ENCODE assay signal across 12 cellular contexts in the genomic region with DNA sequence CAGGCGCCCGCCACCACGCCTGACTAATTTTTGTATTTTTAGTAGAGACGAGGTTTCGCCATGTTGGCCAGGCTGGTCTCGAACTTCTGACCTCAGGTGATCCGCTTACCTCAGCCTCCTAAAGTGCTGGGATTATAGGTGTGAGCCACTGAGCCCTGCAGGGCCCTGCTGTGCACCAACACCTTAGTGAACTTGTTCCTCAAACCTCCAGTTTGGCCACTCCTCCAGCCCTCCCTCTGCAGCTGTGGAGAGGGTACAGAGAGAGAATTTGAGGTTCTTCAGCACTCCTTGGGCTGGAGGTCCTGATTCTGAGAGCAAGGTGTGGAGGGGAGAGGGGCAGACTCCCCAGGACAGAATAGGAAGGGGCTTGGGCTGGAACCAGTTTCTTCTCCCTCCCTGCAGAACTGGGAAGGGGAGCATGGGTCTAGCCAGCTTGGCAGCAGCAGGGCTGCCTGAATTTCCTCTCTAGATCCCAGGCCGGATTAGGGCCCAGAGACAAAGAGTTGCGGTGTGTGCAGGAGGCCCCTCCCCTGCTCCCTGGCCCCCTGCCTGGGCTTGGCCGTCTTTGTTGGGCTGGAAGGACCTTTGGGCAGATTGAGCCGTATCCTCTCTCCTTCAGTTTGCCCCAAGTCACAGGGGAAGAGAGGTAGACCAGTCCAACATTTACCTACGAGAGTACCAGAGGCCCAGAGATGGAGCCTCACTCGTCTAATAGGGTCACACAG. TPM values are rescaled to one million over a fixed set of nuclear protein-coding genes. Genes with fewer than 3 reads are reported as not detected.
DNase-seq lines count a peak whose midpoint lies in the region; ATAC-seq, FAIRE-seq and TF ChIP-seq lines count a peak whose summit lies in the region.
"Had no signal": no experiment of that assay in that cellular context is flagged by ENCODE, and none has a peak within 500 bp of the region (broad histone marks: within the 10 kb centered on the region; RNA-seq: fewer than 3 reads in every experiment).

No MANE protein-coding gene starts in this region.

- H3K36me3 ChIP-seq in heart right ventricle, result peaks cover 0 to 13% (median 2%) of the 10 kb centered on the region in 9 donors
- H3K36me3 ChIP-seq in MG63, result peaks cover 9% of the 10 kb centered on the region
- H3K36me3 ChIP-seq: SJCRH30 had no signal

- no peaks in the 10 kb centered on the region for H3K9me3 ChIP-seq in heart right ventricle
- H3K9me3 ChIP-seq in MG63, result no peaks in the 10 kb centered on the region
- H3K9me3 ChIP-seq: SJCRH30 had no signal

- H3K4me1 Mint-ChIP-seq in activated T-helper 2 cell treated with anti-CD3 and anti-CD28 coated beads, Interferon-gamma antibody, Interleukin-2, Interleukin-4, amounts not matched to agents 10 μg/mL and 5 μg/mL and 100 μg/mL, durations not matched to agents 14 hours and 24 hours and 36 hours (ENCODE audit: low read depth), result peaks cover 25% of the 10 kb centered on the region

- H3K4me1 ChIP-seq in heart right ventricle, result peaks cover 15 to 63% (median 37%) of the 10 kb centered on the region in 9 donors
- H3K4me1 ChIP-seq: SJCRH30 had no signal

- H3K27me3 Mint-ChIP-seq in activated T-helper 2 cell treated with anti-CD3 and anti-CD28 coated beads, Interferon-gamma antibody, Interleukin-2, Interleukin-4, amounts not matched to agents 10 μg/mL and 5 μg/mL and 100 μg/mL, durations not matched to agents 14 hours and 24 hours and 36 hours (ENCODE audit: low read depth), result peaks cover 23% of the 10 kb centered on the region

- WGBS in heart right ventricle, 2 donors, result 79% methylated on average over 13 of the region's 13 CpGs

- intact Hi-C loops in heart right ventricle (cut with DNase I), result loop anchor here in 4 of 10 donors (2.0 to 5.0 kb wide), 4 partner anchors 19 to 78 kb away; a partner anchor contains a TSS
- intact Hi-C loops in Right ventricle myocardium inferior (cut with DNase I), result loop anchor here (2.0 kb wide), 1 partner anchor 77 kb away; no protein-coding TSS in a partner anchor
- intact Hi-C loops in activated T-helper 2 cell treated with anti-CD3 and anti-CD28 coated beads, Interferon-gamma antibody, Interleukin-2, Interleukin-4, amounts not matched to agents 10 μg/mL and 5 μg/mL and 100 μg/mL, durations not matched to agents 14 hours and 24 hours and 36 hours (cut with micrococcal nuclease), result loop anchor here (5.0 kb wide), 2 partner anchors 202 to 1353 kb away; a partner anchor contains a TSS

- DNase-seq in heart right ventricle, result peak; percentile 50 to 59
- DNase-seq in Right ventricle myocardium inferior (ENCODE audit: missing footprints), result no peak
- DNase-seq in activated T-helper 2 cell treated with anti-CD3 and anti-CD28 coated beads, Interferon-gamma antibody, Interleukin-2, Interleukin-4, amounts not matched to agents 10 μg/mL and 5 μg/mL and 100 μg/mL, durations not matched to agents 14 hours and 24 hours and 36 hours (ENCODE audit: low spot score), result no peak
- peak; percentile 30 for DNase-seq in midbrain (lab: John Stamatoyannopoulos, UW)
- no peak for DNase-seq in SK-N-DZ (ENCODE audit: low spot score)
- no peak for DNase-seq in MG63
- no peak for DNase-seq in inferior parietal cortex (ENCODE audit: extremely low spot score)
- DNase-seq in H54 (ENCODE audit: insufficient read length, low spot score), result no peak
- DNase-seq: islet precursor cell; SJCRH30; stimulated activated CD4-positive, alpha-beta T cell treated with anti-CD3 and anti-CD28 coated beads, Interleukin-1b, Interleukin-23, amount 100 ng/mL, for 48 hours had no signal

- no peak for TF ChIP-seq CTCF in heart right ventricle (IDR thresholded peaks at IDR 0.05)

- H3K27me3 ChIP-seq in heart right ventricle (peaks cover 0 to 31% (median 26%) of the 10 kb centered on the region in 7 donors), MG63 (0 out of 2 replicates have a peak, but pooled peaks cover 3% of the 10 kb centered on the region)

- peak overlapping the region; percentile 55 for H3K4me3 Mint-ChIP-seq in activated T-helper 2 cell treated with anti-CD3 and anti-CD28 coated beads, Interferon-gamma antibody, Interleukin-2, Interleukin-4, amounts not matched to agents 10 μg/mL and 5 μg/mL and 100 μg/mL, durations not matched to agents 14 hours and 24 hours and 36 hours (ENCODE audit: low read depth)

- H3K9me3 Mint-ChIP-seq in activated T-helper 2 cell treated with anti-CD3 and anti-CD28 coated beads, Interferon-gamma antibody, Interleukin-2, Interleukin-4, amounts not matched to agents 10 μg/mL and 5 μg/mL and 100 μg/mL, durations not matched to agents 14 hours and 24 hours and 36 hours, result no peaks in the 10 kb centered on the region

- H3K27ac Mint-ChIP-seq in activated T-helper 2 cell treated with anti-CD3 and anti-CD28 coated beads, Interferon-gamma antibody, Interleukin-2, Interleukin-4, amounts not matched to agents 10 μg/mL and 5 μg/mL and 100 μg/mL, durations not matched to agents 14 hours and 24 hours and 36 hours, result no peak overlapping the region

- no peak overlapping the region for H3K4me3 ChIP-seq in heart right ventricle
- no peak overlapping the region for H3K4me3 ChIP-seq in MG63
- H3K4me3 ChIP-seq: SJCRH30 had no signal

- FAIRE-seq in H54 (lab: Jason Lieb, UNC), result no peak

- no peak for TF ChIP-seq POLR2A in H54 (IDR thresholded peaks at IDR 0.05; ENCODE audit: low read depth, low read length)

- ATAC-seq in heart right ventricle (no peak), Right ventricle myocardium inferior (no peak)

- H3K36me3 Mint-ChIP-seq in activated T-helper 2 cell treated with anti-CD3 and anti-CD28 coated beads, Interferon-gamma antibody, Interleukin-2, Interleukin-4, amounts not matched to agents 10 μg/mL and 5 μg/mL and 100 μg/mL, durations not matched to agents 14 hours and 24 hours and 36 hours (ENCODE audit: low read depth), result peaks cover 15% of the 10 kb centered on the region

- H3K27ac ChIP-seq in heart right ventricle, result peak overlapping the region in 6 of 10 donors; percentile 60 to 93 (median 91)
- H3K27ac ChIP-seq: SJCRH30 had no signal

RNA-seq across cellular contexts. Expression of a gene that starts 2.3 kb away (rescaled TPM):
- total RNA-seq in heart right ventricle (10 to 100 TPM; 10.8 to 17.8 (median 13.6) TPM), Right ventricle myocardium inferior (10.4 TPM)
- polyA plus RNA-seq in heart right ventricle, result 10 to 100 TPM; 20.1 to 25.4 TPM
- 30.8 and 38.5 TPM in 2 replicates for total RNA-seq in activated T-helper 2 cell treated with anti-CD3 and anti-CD28 coated beads, Interferon-gamma antibody, Interleukin-2, Interleukin-4, amounts not matched to agents 10 μg/mL and 5 μg/mL and 100 μg/mL, durations not matched to agents 14 hours and 24 hours and 36 hours
- polyA plus RNA-seq in SK-N-DZ (2014; cell fraction: cytosol; rRNA removed), result 33.2 and 39.2 TPM in 2 replicates
- 49.6 and 62.6 TPM in 2 replicates for polyA plus RNA-seq in SK-N-DZ (2014; cell fraction: nucleus; rRNA removed)
- 20.5 and 31.6 TPM in 2 replicates for total RNA-seq in MG63 (2014; rRNA removed; shearing (Covaris generic); ENCODE audit: low replicate concordance)

RNA-seq across cellular contexts. Expression of a gene that starts 2.5 kb away (rescaled TPM):
- total RNA-seq in heart right ventricle, result under 1 TPM in 1 of 10 donors, not detected in 9; 0.42 TPM
- polyA plus RNA-seq in heart right ventricle, result under 1 TPM in 1 of 2 donors, not detected in 1; 0.23 TPM
- total RNA-seq in Right ventricle myocardium inferior, result not detected
- total RNA-seq in activated T-helper 2 cell treated with anti-CD3 and anti-CD28 coated beads, Interferon-gamma antibody, Interleukin-2, Interleukin-4, amounts not matched to agents 10 μg/mL and 5 μg/mL and 100 μg/mL, durations not matched to agents 14 hours and 24 hours and 36 hours, result 0.07 and 0.30 TPM in 2 replicates
- 5.8 and 11.4 TPM in 2 replicates for polyA plus RNA-seq in SK-N-DZ (2014; cell fraction: cytosol; rRNA removed)
- 10.6 and 13.5 TPM in 2 replicates for polyA plus RNA-seq in SK-N-DZ (2014; cell fraction: nucleus; rRNA removed)
- not detected in 2 replicates for total RNA-seq in MG63 (2014; rRNA removed; shearing (Covaris generic); ENCODE audit: low replicate concordance)
- total RNA-seq: fibroblast of lung had no signal
- polyA plus RNA-seq: fibroblast of lung had no signal

RNA-seq across cellular contexts. Expression of a gene that starts 12.9 kb away (rescaled TPM):
- total RNA-seq in heart right ventricle (under 1 TPM in 3 of 10 donors, not detected in 7; 0.38 to 0.55 (median 0.39) TPM), Right ventricle myocardium inferior (not detected)
- polyA plus RNA-seq in heart right ventricle, result under 1 TPM; 0.22 to 0.59 TPM
- 1.4 and 1.7 TPM in 2 replicates for total RNA-seq in activated T-helper 2 cell treated with anti-CD3 and anti-CD28 coated beads, Interferon-gamma antibody, Interleukin-2, Interleukin-4, amounts not matched to agents 10 μg/mL and 5 μg/mL and 100 μg/mL, durations not matched to agents 14 hours and 24 hours and 36 hours
- not detected in 2 replicates for polyA plus RNA-seq in SK-N-DZ (2014; cell fraction: cytosol; rRNA removed)
- polyA plus RNA-seq in SK-N-DZ (2014; cell fraction: nucleus; rRNA removed), result 0.60 and 2.4 TPM in 2 replicates
- total RNA-seq in MG63 (2014; rRNA removed; shearing (Covaris generic); ENCODE audit: low replicate concordance), result 0.72 and 5.0 TPM in 2 replicates
- polyA plus RNA-seq: fibroblast of lung had no signal

RNA-seq across cellular contexts. Expression of a gene that starts 34.5 kb away (rescaled TPM):
- total RNA-seq in heart right ventricle (1 to 10 TPM; 4.4 to 8.0 (median 6.5) TPM), Right ventricle myocardium inferior (5.9 TPM)
- polyA plus RNA-seq in heart right ventricle, result 1 to 10 TPM; 2.6 to 3.1 TPM
- total RNA-seq in activated T-helper 2 cell treated with anti-CD3 and anti-CD28 coated beads, Interferon-gamma antibody, Interleukin-2, Interleukin-4, amounts not matched to agents 10 μg/mL and 5 μg/mL and 100 μg/mL, durations not matched to agents 14 hours and 24 hours and 36 hours, result 0.46 and 0.66 TPM in 2 replicates
- 32.5 and 34.1 TPM in 2 replicates for polyA plus RNA-seq in SK-N-DZ (2014; cell fraction: cytosol; rRNA removed)
- polyA plus RNA-seq in SK-N-DZ (2014; cell fraction: nucleus; rRNA removed), result 28.6 and 30.1 TPM in 2 replicates
- total RNA-seq in MG63 (2014; rRNA removed; shearing (Covaris generic); ENCODE audit: low replicate concordance), result 2.6 and 15.5 TPM in 2 replicates

Comparison
In these comparisons a context has a peak if more than half of its experiments do, and no peak if none do; other contexts are left out.
1. DNase-seq: peak in heart right ventricle (2 of 2) and midbrain (single experiment); none in Right ventricle myocardium inferior (single experiment), activated T-helper 2 cell treated with anti-CD3 and anti-CD28 coated beads, Interferon-gamma antibody, Interleukin-2, Interleukin-4, amounts not matched to agents 10 μg/mL and 5 μg/mL and 100 μg/mL, durations not matched to agents 14 hours and 24 hours and 36 hours (single experiment), SK-N-DZ (single experiment), MG63 (single experiment), inferior parietal cortex (single experiment) and H54 (single experiment).